28 cellular contexts compared by ENCODE assay signal in the genomic region with DNA sequence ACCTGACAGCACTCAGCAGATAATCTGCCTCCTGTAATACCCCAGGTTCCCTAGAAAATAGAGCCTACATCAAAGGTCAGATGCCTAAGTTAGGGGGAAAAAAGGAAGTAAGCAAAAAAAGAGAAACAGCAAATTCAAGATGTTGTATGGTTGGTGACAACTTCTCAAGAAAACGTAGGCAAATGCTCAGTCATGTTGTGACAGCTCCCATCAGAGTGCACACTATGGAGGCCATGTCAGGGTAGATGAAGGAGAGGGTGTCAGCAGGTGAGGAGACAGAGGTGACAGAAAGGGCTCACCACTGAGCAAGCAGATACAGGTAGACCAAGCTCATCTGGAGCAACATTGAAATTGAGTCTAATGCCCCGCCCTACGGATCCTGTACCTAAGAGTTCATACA.
"Had no signal": no experiment of that assay in that cellular context is flagged by ENCODE, and none has a peak within 500 bp of the region (broad histone marks: within the 10 kb centered on the region; RNA-seq: fewer than 3 reads in every experiment).

No MANE protein-coding gene starts in this region.

- H3K4me1 ChIP-seq: colonic mucosa, esophagus squamous epithelium, foreskin keratinocyte, gastrocnemius medialis, gastroesophageal sphincter, heart left ventricle, heart right ventricle had no signal

- DNase-seq: colonic mucosa; cortex of kidney; dermis blood vessel endothelial cell; dorsolateral prefrontal cortex; effector CD4-positive, alpha-beta T cell; effector CD8-positive, alpha-beta T cell; effector memory CD4-positive, alpha-beta T cell; effector memory CD8-positive, alpha-beta T cell; endodermal cell; erythroblast; esophagus squamous epithelium; foreskin fibroblast; foreskin keratinocyte; foreskin melanocyte; gastrocnemius medialis; glutamatergic neuron; head of caudate nucleus; heart left ventricle; heart right ventricle had no signal

- H3K27me3 ChIP-seq: colonic mucosa, foreskin keratinocyte, gastrocnemius medialis, gastroesophageal sphincter had no signal

- H3K27me3 Mint-ChIP-seq: dendritic cell treated with granulocyte-macrophage colony-stimulating factor and Interleukin-4, amounts not matched to agents 40 ng/mL and 50 ng/mL, for 4 days; effector memory CD8-positive, alpha-beta T cell had no signal

- H3K4me3 Mint-ChIP-seq: dendritic cell treated with granulocyte-macrophage colony-stimulating factor and Interleukin-4, amounts not matched to agents 40 ng/mL and 50 ng/mL, for 4 days; effector memory CD8-positive, alpha-beta T cell; endodermal cell had no signal

- H3K36me3 ChIP-seq: colonic mucosa, esophagus squamous epithelium, gastrocnemius medialis, gastroesophageal sphincter, heart left ventricle, heart right ventricle had no signal

- H3K27ac Mint-ChIP-seq: dendritic cell treated with granulocyte-macrophage colony-stimulating factor and Interleukin-4, amounts not matched to agents 40 ng/mL and 50 ng/mL, for 4 days; effector memory CD8-positive, alpha-beta T cell; endodermal cell had no signal

- H3K4me3 ChIP-seq: colonic mucosa, coronary artery, dorsolateral prefrontal cortex, esophagus squamous epithelium, gastrocnemius medialis, gastroesophageal sphincter, heart left ventricle, heart right ventricle had no signal

- FAIRE-seq: colon, endometrium, endothelial cell of umbilical vein, frontal cortex had no signal

- H3K9me3 ChIP-seq: colonic mucosa, esophagus squamous epithelium, gastrocnemius medialis, gastroesophageal sphincter, heart left ventricle, heart right ventricle had no signal

- H3K9me3 Mint-ChIP-seq: endodermal cell had no signal

- ATAC-seq: effector memory CD8-positive, alpha-beta T cell; esophagus mucosa; foreskin keratinocyte; gastrocnemius medialis; gastroesophageal sphincter; heart left ventricle; heart right ventricle had no signal

- H3K27ac ChIP-seq: colonic mucosa, coronary artery, dorsolateral prefrontal cortex, epithelial cell of prostate, esophagus squamous epithelium, foreskin keratinocyte, gastrocnemius medialis, gastroesophageal sphincter, heart left ventricle, heart right ventricle had no signal
